Comparison of ENCODE assay signal across 35 cellular contexts in genomic region chr12:131491155-131491554, GRCh38.
"Had no signal": no experiment of that assay in that cellular context is flagged by ENCODE, and none has a peak within 500 bp of the region (broad histone marks: within the 10 kb centered on the region; RNA-seq: fewer than 3 reads in every experiment).

No MANE protein-coding gene starts in this region.

- H3K27ac Mint-ChIP-seq: activated naive CD4-positive, alpha-beta T cell treated with anti-CD3 and anti-CD28 coated beads for 36 hours; activated naive CD4-positive, alpha-beta T cell treated with anti-CD3 and anti-CD28 coated beads, Interleukin-2, amount 10 ng/mL, durations not matched to agents 7 days and 5 days; activated naive CD4-positive, alpha-beta T cell treated with anti-CD3 and anti-CD28 coated beads, Interleukin-2, amount 50 U/mL, for 24 hours; activated naive CD4-positive, alpha-beta T cell treated with anti-CD3 and anti-CD28 coated beads, Interleukin-2, amount 50 U/mL, for 72 hours; activated naive CD8-positive, alpha-beta T cell; activated naive CD8-positive, alpha-beta T cell treated with anti-CD3 and anti-CD28 coated beads for 36 hours; activated naive CD8-positive, alpha-beta T cell treated with anti-CD3 and anti-CD28 coated beads, Interleukin-2, amount 10 ng/mL, durations not matched to agents 7 days and 5 days; activated naive CD8-positive, alpha-beta T cell treated with anti-CD3 and anti-CD28 coated beads, Interleukin-2, amount 50 U/mL, for 24 hours; activated T-cell treated with anti-CD3 and anti-CD28 coated beads, Interleukin-2, amount 50 U/mL, for 72 hours; activated T-helper 1 cell treated with anti-CD3 and anti-CD28 coated beads, Interleukin-12 subunit alpha, Interleukin-12 subunit beta, Interleukin-2, Interleukin-4 antibody, amounts not matched to agents 30 ng/mL and 10 ng/mL and 1 ng/mL, durations not matched to agents 14 hours and 24 hours and 36 hours; activated T-helper 17 cell treated with anti-CD3 and anti-CD28 coated beads, Interleukin-2, amount 50 U/mL, for 72 hours; activated T-helper 2 cell treated with anti-CD3 and anti-CD28 coated beads, Interferon-gamma antibody, Interleukin-2, Interleukin-4, amounts not matched to agents 10 μg/mL and 5 μg/mL and 100 μg/mL, durations not matched to agents 14 hours and 24 hours and 36 hours; brain had no signal

- ATAC-seq: activated naive CD4-positive, alpha-beta T cell treated with anti-CD3 and anti-CD28 coated beads, Interleukin-2, amount 50 U/mL, for 72 hours; activated naive CD8-positive, alpha-beta T cell treated with anti-CD3 and anti-CD28 coated beads, Interleukin-2, amount 50 U/mL, for 24 hours; activated T-cell treated with anti-CD3 and anti-CD28 coated beads, Interleukin-2, amount 50 U/mL, for 72 hours; activated T-helper 17 cell treated with anti-CD3 and anti-CD28 coated beads, Interleukin-2, amount 50 U/mL, for 72 hours; body of pancreas had no signal

- DNase-seq: activated effector memory CD4-positive, alpha-beta T cell treated with Interleukin-2 at 50 U/mL for 16 hours; activated gamma-delta T cell; activated gamma-delta T cell treated with Interleukin-2 at 50 U/mL for 16 hours; activated naive CD4-positive, alpha-beta T cell; activated naive CD4-positive, alpha-beta T cell treated with anti-CD3 and anti-CD28 coated beads for 36 hours; activated naive CD4-positive, alpha-beta T cell treated with anti-CD3 and anti-CD28 coated beads, Interleukin-2, amount 10 ng/mL, durations not matched to agents 7 days and 5 days; activated naive CD4-positive, alpha-beta T cell treated with anti-CD3 and anti-CD28 coated beads, Interleukin-2, amount 50 U/mL, for 16 hours; activated naive CD4-positive, alpha-beta T cell treated with Interleukin-2 at 50 U/mL for 16 hours; activated naive CD8-positive, alpha-beta T cell treated with anti-CD3 and anti-CD28 coated beads for 36 hours; activated naive CD8-positive, alpha-beta T cell treated with anti-CD3 and anti-CD28 coated beads, Interleukin-2, amount 10 ng/mL, durations not matched to agents 7 days and 5 days; activated naive CD8-positive, alpha-beta T cell treated with anti-CD3 and anti-CD28 coated beads, Interleukin-2, amount 50 U/mL, for 24 hours; activated T-cell treated with anti-CD3 and anti-CD28 coated beads, Interleukin-2, amount 50 U/mL, for 1 hour; activated T-cell treated with anti-CD3 and anti-CD28 coated beads, Interleukin-2, amount 50 U/mL, for 48 hours; activated T-cell treated with anti-CD3 and anti-CD28 coated beads, Interleukin-2, amount 50 U/mL, for 72 hours; adrenal gland; amniotic stem cell; amygdala; anterior cingulate cortex; aorta; body of pancreas; brain microvascular endothelial cell; caudate nucleus; central memory CD4-positive, alpha-beta T cell; cerebellar nuclear complex had no signal

- H3K36me3 Mint-ChIP-seq: activated naive CD4-positive, alpha-beta T cell treated with anti-CD3 and anti-CD28 coated beads, Interleukin-2, amount 10 ng/mL, durations not matched to agents 7 days and 5 days; activated naive CD4-positive, alpha-beta T cell treated with anti-CD3 and anti-CD28 coated beads, Interleukin-2, amount 50 U/mL, for 24 hours; activated naive CD4-positive, alpha-beta T cell treated with anti-CD3 and anti-CD28 coated beads, Interleukin-2, amount 50 U/mL, for 72 hours; activated naive CD8-positive, alpha-beta T cell; activated naive CD8-positive, alpha-beta T cell treated with anti-CD3 and anti-CD28 coated beads for 36 hours; activated naive CD8-positive, alpha-beta T cell treated with anti-CD3 and anti-CD28 coated beads, Interleukin-2, amount 10 ng/mL, durations not matched to agents 7 days and 5 days; brain had no signal

- H3K27me3 Mint-ChIP-seq: activated naive CD4-positive, alpha-beta T cell treated with anti-CD3 and anti-CD28 coated beads, Interleukin-2, amount 10 ng/mL, durations not matched to agents 7 days and 5 days; activated naive CD4-positive, alpha-beta T cell treated with anti-CD3 and anti-CD28 coated beads, Interleukin-2, amount 50 U/mL, for 24 hours; activated naive CD8-positive, alpha-beta T cell; activated naive CD8-positive, alpha-beta T cell treated with anti-CD3 and anti-CD28 coated beads for 36 hours; activated naive CD8-positive, alpha-beta T cell treated with anti-CD3 and anti-CD28 coated beads, Interleukin-2, amount 50 U/mL, for 24 hours; activated T-helper 17 cell treated with anti-CD3 and anti-CD28 coated beads, Interleukin-2, amount 50 U/mL, for 72 hours; central memory CD8-positive, alpha-beta T cell had no signal

- H3K9me3 Mint-ChIP-seq: activated naive CD4-positive, alpha-beta T cell treated with anti-CD3 and anti-CD28 coated beads for 36 hours; activated naive CD4-positive, alpha-beta T cell treated with anti-CD3 and anti-CD28 coated beads, Interleukin-2, amount 10 ng/mL, durations not matched to agents 7 days and 5 days; activated naive CD4-positive, alpha-beta T cell treated with anti-CD3 and anti-CD28 coated beads, Interleukin-2, amount 50 U/mL, for 24 hours; activated naive CD4-positive, alpha-beta T cell treated with anti-CD3 and anti-CD28 coated beads, Interleukin-2, amount 50 U/mL, for 72 hours; activated naive CD8-positive, alpha-beta T cell treated with anti-CD3 and anti-CD28 coated beads for 36 hours; activated naive CD8-positive, alpha-beta T cell treated with anti-CD3 and anti-CD28 coated beads, Interleukin-2, amount 10 ng/mL, durations not matched to agents 7 days and 5 days; activated naive CD8-positive, alpha-beta T cell treated with anti-CD3 and anti-CD28 coated beads, Interleukin-2, amount 50 U/mL, for 24 hours; activated T-cell treated with anti-CD3 and anti-CD28 coated beads, Interleukin-2, amount 50 U/mL, for 72 hours; activated T-helper 1 cell treated with anti-CD3 and anti-CD28 coated beads, Interleukin-12 subunit alpha, Interleukin-12 subunit beta, Interleukin-2, Interleukin-4 antibody, amounts not matched to agents 30 ng/mL and 10 ng/mL and 1 ng/mL, durations not matched to agents 14 hours and 24 hours and 36 hours; activated T-helper 17 cell treated with anti-CD3 and anti-CD28 coated beads, Interleukin-2, amount 50 U/mL, for 72 hours; activated T-helper 2 cell treated with anti-CD3 and anti-CD28 coated beads, Interferon-gamma antibody, Interleukin-2, Interleukin-4, amounts not matched to agents 10 μg/mL and 5 μg/mL and 100 μg/mL, durations not matched to agents 14 hours and 24 hours and 36 hours; central memory CD8-positive, alpha-beta T cell had no signal

- H3K4me3 Mint-ChIP-seq: activated naive CD4-positive, alpha-beta T cell treated with anti-CD3 and anti-CD28 coated beads for 36 hours; activated naive CD4-positive, alpha-beta T cell treated with anti-CD3 and anti-CD28 coated beads, Interleukin-2, amount 10 ng/mL, durations not matched to agents 7 days and 5 days; activated naive CD4-positive, alpha-beta T cell treated with anti-CD3 and anti-CD28 coated beads, Interleukin-2, amount 50 U/mL, for 24 hours; activated naive CD8-positive, alpha-beta T cell; activated naive CD8-positive, alpha-beta T cell treated with anti-CD3 and anti-CD28 coated beads for 36 hours; activated naive CD8-positive, alpha-beta T cell treated with anti-CD3 and anti-CD28 coated beads, Interleukin-2, amount 10 ng/mL, durations not matched to agents 7 days and 5 days; activated naive CD8-positive, alpha-beta T cell treated with anti-CD3 and anti-CD28 coated beads, Interleukin-2, amount 50 U/mL, for 24 hours; activated T-cell treated with anti-CD3 and anti-CD28 coated beads, Interleukin-2, amount 50 U/mL, for 72 hours; activated T-helper 1 cell treated with anti-CD3 and anti-CD28 coated beads, Interleukin-12 subunit alpha, Interleukin-12 subunit beta, Interleukin-2, Interleukin-4 antibody, amounts not matched to agents 30 ng/mL and 10 ng/mL and 1 ng/mL, durations not matched to agents 14 hours and 24 hours and 36 hours; activated T-helper 17 cell treated with anti-CD3 and anti-CD28 coated beads, Interleukin-2, amount 50 U/mL, for 72 hours; brain; central memory CD8-positive, alpha-beta T cell had no signal

- H3K4me1 Mint-ChIP-seq: activated naive CD4-positive, alpha-beta T cell treated with anti-CD3 and anti-CD28 coated beads, Interleukin-2, amount 10 ng/mL, durations not matched to agents 7 days and 5 days; activated naive CD8-positive, alpha-beta T cell treated with anti-CD3 and anti-CD28 coated beads for 36 hours; activated naive CD8-positive, alpha-beta T cell treated with anti-CD3 and anti-CD28 coated beads, Interleukin-2, amount 10 ng/mL, durations not matched to agents 7 days and 5 days; central memory CD8-positive, alpha-beta T cell had no signal

- H3K36me3 ChIP-seq: adrenal gland, ascending aorta, brain microvascular endothelial cell, breast epithelium, cardiac muscle cell had no signal

- H3K4me3 ChIP-seq: adrenal gland, ascending aorta, body of pancreas, breast epithelium, cardiac muscle cell had no signal

- H3K27ac ChIP-seq: adrenal gland, ascending aorta, body of pancreas, brain microvascular endothelial cell, breast epithelium, cardiac muscle cell had no signal

- H3K4me1 ChIP-seq: adrenal gland, ascending aorta, body of pancreas, breast epithelium had no signal

- H3K9me3 ChIP-seq: adrenal gland, ascending aorta, body of pancreas, breast epithelium had no signal

- H3K27me3 ChIP-seq: adrenal gland, ascending aorta, brain microvascular endothelial cell, cardiac muscle cell had no signal
